ENCODE assay signal across 28 cellular contexts in genomic region chr9:112135706-112136105, GRCh38. TPM values are rescaled to one million over a fixed set of nuclear protein-coding genes. Genes with fewer than 3 reads are reported as not detected.
DNase-seq lines count a peak whose midpoint lies in the region; TF ChIP-seq lines count a peak whose summit lies in the region.
"Had no signal": no experiment of that assay in that cellular context is flagged by ENCODE, and none has a peak within 500 bp of the region (broad histone marks: within the 10 kb centered on the region; RNA-seq: fewer than 3 reads in every experiment).

No MANE protein-coding gene starts in this region.

- peaks cover 9% of the 10 kb centered on the region for H3K36me3 Mint-ChIP-seq in activated naive CD4-positive, alpha-beta T cell treated with anti-CD3 and anti-CD28 coated beads, Interleukin-2, amount 10 ng/mL, durations not matched to agents 7 days and 5 days

- peak; percentile 52 for DNase-seq in A673 (ENCODE audit: low spot score)
- peak; percentile 27 for DNase-seq in HT-29 (ENCODE audit: low spot score)
- peak; percentile 64 for DNase-seq in NCI-H82 treated with DMSO at 0.1 percent for 48 hours (lab: John Stamatoyannopoulos, UW; ENCODE audit: unreplicated experiment)
- peak; percentile 29 for DNase-seq in fibroblast of pulmonary artery (ENCODE audit: low read depth)
- no peak for DNase-seq in G401 (ENCODE audit: low spot score)
- DNase-seq in activated naive CD4-positive, alpha-beta T cell treated with anti-CD3 and anti-CD28 coated beads, Interleukin-2, amount 10 ng/mL, durations not matched to agents 7 days and 5 days, result no peak
- no peak for DNase-seq in DMS 273 treated with DMSO at 0.1 percent for 48 hours (lab: John Stamatoyannopoulos, UW)
- DNase-seq in MG63, result no peak
- DNase-seq: ACHN; activated CD4-positive, alpha-beta T cell treated with anti-CD3 and anti-CD28 coated beads, Interleukin-2, amount 10 ng/mL, durations not matched to agents 24 days and 14 days; activated CD8-positive, alpha-beta memory T cell treated with anti-CD3 and anti-CD28 coated beads, Interleukin-2, amount 10 ng/mL, durations not matched to agents 7 days and 5 days; anterior cingulate cortex; GDM1; kidney glomerular epithelial cell; mesenchymal stem cell; naive thymus-derived CD4-positive, alpha-beta T cell; NCI-H1694 treated with DMSO at 0.1 percent for 48 hours; NCI-H2227 treated with DMSO at 0.1 percent for 48 hours; retina; substantia nigra; T-helper 17 cell; uterus had no signal

- no peaks in the 10 kb centered on the region for H3K4me1 ChIP-seq in A673 (ENCODE audit: insufficient read depth, low read length, poor library complexity, severe bottlenecking)
- H3K4me1 ChIP-seq: gastroesophageal sphincter, uterus had no signal

- H3K4me3 ChIP-seq in A673 (ENCODE audit: low read depth, low read length, poor library complexity, severe bottlenecking), result no peak overlapping the region
- H3K4me3 ChIP-seq in fibroblast of pulmonary artery (replicated peaks; ENCODE audit: low read depth, low read length), result no peak overlapping the region
- H3K4me3 ChIP-seq in MG63, result no peak overlapping the region
- H3K4me3 ChIP-seq: gastroesophageal sphincter, SK-N-MC, uterus had no signal

- in situ Hi-C loops in G401 (cut with HindIII; ENCODE audit: low sequenced_read_pairs), result no loop called here

- H3K27ac Mint-ChIP-seq in activated naive CD4-positive, alpha-beta T cell treated with anti-CD3 and anti-CD28 coated beads, Interleukin-2, amount 10 ng/mL, durations not matched to agents 7 days and 5 days, result no peak overlapping the region
- H3K27ac Mint-ChIP-seq: activated CD4-positive, alpha-beta T cell treated with anti-CD3 and anti-CD28 coated beads, Interleukin-2, amount 10 ng/mL, durations not matched to agents 24 days and 14 days; activated CD8-positive, alpha-beta memory T cell treated with anti-CD3 and anti-CD28 coated beads, Interleukin-2, amount 10 ng/mL, durations not matched to agents 7 days and 5 days; activated naive CD4-positive, alpha-beta T cell treated with anti-CD3 and anti-CD28 coated beads, Interleukin-2, amount 50 U/mL, for 24 hours; activated T-helper 1 cell treated with anti-CD3 and anti-CD28 coated beads, Interleukin-12 subunit alpha, Interleukin-12 subunit beta, Interleukin-2, Interleukin-4 antibody, amounts not matched to agents 30 ng/mL and 10 ng/mL and 1 ng/mL, durations not matched to agents 14 hours and 24 hours and 36 hours; IgD-negative memory B cell; naive thymus-derived CD4-positive, alpha-beta T cell; T-helper 17 cell had no signal

- H3K9me3 ChIP-seq in A673 (ENCODE audit: low read depth, low read length, poor library complexity, severe bottlenecking), result no peaks in the 10 kb centered on the region
- H3K9me3 ChIP-seq in MG63, result peaks cover 2% of the 10 kb centered on the region; the same call in 1 of the 2 replicates

- H3K9me3 Mint-ChIP-seq in activated naive CD4-positive, alpha-beta T cell treated with anti-CD3 and anti-CD28 coated beads, Interleukin-2, amount 10 ng/mL, durations not matched to agents 7 days and 5 days, result no peaks in the 10 kb centered on the region
- H3K9me3 Mint-ChIP-seq: activated CD4-positive, alpha-beta T cell treated with anti-CD3 and anti-CD28 coated beads, Interleukin-2, amount 10 ng/mL, durations not matched to agents 24 days and 14 days; activated naive CD4-positive, alpha-beta T cell treated with anti-CD3 and anti-CD28 coated beads, Interleukin-2, amount 50 U/mL, for 24 hours; activated T-helper 1 cell treated with anti-CD3 and anti-CD28 coated beads, Interleukin-12 subunit alpha, Interleukin-12 subunit beta, Interleukin-2, Interleukin-4 antibody, amounts not matched to agents 30 ng/mL and 10 ng/mL and 1 ng/mL, durations not matched to agents 14 hours and 24 hours and 36 hours had no signal

- no peak overlapping the region for H3K4me3 Mint-ChIP-seq in activated naive CD4-positive, alpha-beta T cell treated with anti-CD3 and anti-CD28 coated beads, Interleukin-2, amount 10 ng/mL, durations not matched to agents 7 days and 5 days
- H3K4me3 Mint-ChIP-seq: activated CD4-positive, alpha-beta T cell treated with anti-CD3 and anti-CD28 coated beads, Interleukin-2, amount 10 ng/mL, durations not matched to agents 24 days and 14 days; activated CD8-positive, alpha-beta memory T cell treated with anti-CD3 and anti-CD28 coated beads, Interleukin-2, amount 10 ng/mL, durations not matched to agents 7 days and 5 days; activated naive CD4-positive, alpha-beta T cell treated with anti-CD3 and anti-CD28 coated beads, Interleukin-2, amount 50 U/mL, for 24 hours; activated T-helper 1 cell treated with anti-CD3 and anti-CD28 coated beads, Interleukin-12 subunit alpha, Interleukin-12 subunit beta, Interleukin-2, Interleukin-4 antibody, amounts not matched to agents 30 ng/mL and 10 ng/mL and 1 ng/mL, durations not matched to agents 14 hours and 24 hours and 36 hours; IgD-negative memory B cell; naive thymus-derived CD4-positive, alpha-beta T cell; T-helper 17 cell had no signal

- H3K27me3 Mint-ChIP-seq in activated naive CD4-positive, alpha-beta T cell treated with anti-CD3 and anti-CD28 coated beads, Interleukin-2, amount 10 ng/mL, durations not matched to agents 7 days and 5 days, result no peaks in the 10 kb centered on the region
- H3K27me3 Mint-ChIP-seq: activated CD4-positive, alpha-beta T cell treated with anti-CD3 and anti-CD28 coated beads, Interleukin-2, amount 10 ng/mL, durations not matched to agents 24 days and 14 days; activated CD8-positive, alpha-beta memory T cell treated with anti-CD3 and anti-CD28 coated beads, Interleukin-2, amount 10 ng/mL, durations not matched to agents 7 days and 5 days; activated naive CD4-positive, alpha-beta T cell treated with anti-CD3 and anti-CD28 coated beads, Interleukin-2, amount 50 U/mL, for 24 hours; IgD-negative memory B cell; naive thymus-derived CD4-positive, alpha-beta T cell; T-helper 17 cell had no signal

- POLR2A ChIA-PET in A673 (lab: Charles Lee; ENCODE audit: low non-redundant PET), result no interaction called here

- H3K4me1 Mint-ChIP-seq in activated naive CD4-positive, alpha-beta T cell treated with anti-CD3 and anti-CD28 coated beads, Interleukin-2, amount 10 ng/mL, durations not matched to agents 7 days and 5 days, result peaks cover 2% of the 10 kb centered on the region
- H3K4me1 Mint-ChIP-seq: activated CD4-positive, alpha-beta T cell treated with anti-CD3 and anti-CD28 coated beads, Interleukin-2, amount 10 ng/mL, durations not matched to agents 24 days and 14 days; activated naive CD4-positive, alpha-beta T cell treated with anti-CD3 and anti-CD28 coated beads, Interleukin-2, amount 50 U/mL, for 24 hours; T-helper 17 cell had no signal

- intact Hi-C loops in A673 (cut with micrococcal nuclease; ENCODE audit: unreplicated experiment), result no loop called here

- TF ChIP-seq CTCF in A673 (conservative IDR thresholded peaks at IDR 0.05; ENCODE audit: low read depth, low read length), result no peak
- TF ChIP-seq CTCF in fibroblast of pulmonary artery (IDR thresholded peaks at IDR 0.05; ENCODE audit: low read length, missing control alignments), result no peak

- no TSS peak for BruUV-seq in A673 (replicated peaks; lab: Mats Ljungman, UMichigan)

- H3K36me3 ChIP-seq in A673 (ENCODE audit: insufficient read depth, low read length, poor library complexity, severe bottlenecking), result no peaks in the 10 kb centered on the region
- no peaks in the 10 kb centered on the region for H3K36me3 ChIP-seq in MG63
- H3K36me3 ChIP-seq: gastroesophageal sphincter, uterus had no signal

- H3K27me3 ChIP-seq in A673 (replicated peaks; ENCODE audit: insufficient read depth, low read depth, low read length, poor library complexity), result no peaks in the 10 kb centered on the region
- H3K27me3 ChIP-seq in MG63, result no peaks in the 10 kb centered on the region
- H3K27me3 ChIP-seq: gastroesophageal sphincter, uterus had no signal

- no peak overlapping the region for H3K27ac ChIP-seq in A673 (ENCODE audit: low read depth, low read length, poor library complexity, severe bottlenecking)
- H3K27ac ChIP-seq: C4-2B, gastroesophageal sphincter, SK-N-MC, uterus had no signal

- CTCF ChIA-PET in A673 (lab: Charles Lee), result no interaction called here
- CTCF ChIA-PET in activated naive CD4-positive, alpha-beta T cell treated with anti-CD3 and anti-CD28 coated beads, Interleukin-2, amount 10 ng/mL, durations not matched to agents 7 days and 5 days (lab: Charles Lee), result no interaction called here

RNA-seq across cellular contexts. Expression of gene SUSD1, which starts 39.4 kb away (rescaled TPM):
- 14.9 and 15.5 TPM in 2 replicates for total RNA-seq in A673 (2021)
- 11.2 and 15.0 TPM in 2 replicates for total RNA-seq in HT-29 (2014; rRNA removed; shearing (Covaris generic))
- 5.2 and 6.1 TPM in 2 replicates for total RNA-seq in G401 (2014; rRNA removed; shearing (Covaris generic))
- 0.99 and 3.3 TPM in 2 replicates for total RNA-seq in MG63 (2014; rRNA removed; shearing (Covaris generic); ENCODE audit: low replicate concordance)

Comparison
In these comparisons a context has a peak if more than half of its experiments do, and no peak if none do; other contexts are left out.
1. DNase-seq: peak in A673 (single experiment), HT-29 (single experiment), NCI-H82 treated with DMSO at 0.1 percent for 48 hours (single experiment) and fibroblast of pulmonary artery (single experiment); none in G401 (single experiment), activated naive CD4-positive, alpha-beta T cell treated with anti-CD3 and anti-CD28 coated beads, Interleukin-2, amount 10 ng/mL, durations not matched to agents 7 days and 5 days (single experiment), DMS 273 treated with DMSO at 0.1 percent for 48 hours (single experiment) and MG63 (single experiment).